Comparison of ENCODE assay signal across 18 cellular contexts in the genomic region with DNA sequence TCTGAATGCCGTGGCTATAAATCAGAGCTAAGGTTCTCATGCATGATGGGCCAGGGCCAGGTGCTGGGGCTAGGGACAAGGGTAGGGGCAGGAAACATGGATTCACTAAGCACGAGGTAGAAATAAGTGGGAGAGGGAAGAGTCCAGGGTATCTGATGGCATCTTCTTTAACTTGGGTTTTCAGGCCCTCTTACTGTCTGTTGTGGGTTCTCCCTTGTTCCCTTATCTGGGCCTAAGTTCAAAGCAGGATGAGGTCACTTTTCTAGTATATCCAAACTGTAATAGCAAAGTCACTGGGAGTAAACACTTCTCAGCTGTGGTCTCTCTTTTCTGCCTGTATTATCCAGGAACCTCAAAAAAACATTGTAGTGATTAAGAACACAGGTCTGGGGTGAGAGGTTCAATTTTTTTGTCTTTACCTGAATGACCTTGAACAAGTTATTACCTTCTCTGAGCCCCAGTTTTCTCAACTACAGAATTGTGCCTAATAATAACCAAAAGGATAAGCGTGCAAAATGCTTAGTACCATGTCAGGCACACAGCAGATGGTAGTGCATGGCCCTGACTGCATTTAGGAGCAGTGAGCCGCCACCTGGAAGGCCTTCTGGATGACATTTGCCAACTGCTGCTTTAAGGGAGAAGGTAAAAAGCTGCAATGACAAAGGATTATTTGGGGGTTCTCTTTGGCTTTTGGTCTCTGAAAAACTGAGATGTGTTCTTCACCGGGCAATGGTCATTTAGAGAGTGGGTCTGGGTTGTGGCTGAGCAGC. TPM values are rescaled to one million over a fixed set of nuclear protein-coding genes. Genes with fewer than 3 reads are reported as not detected.
A peak's percentile ranks its signal among the peaks of the same experiment; 100 is the strongest.
DNase-seq lines count a peak whose midpoint lies in the region; ATAC-seq and TF ChIP-seq lines count a peak whose summit lies in the region.
"Had no signal": no experiment of that assay in that cellular context is flagged by ENCODE, and none has a peak within 500 bp of the region (broad histone marks: within the 10 kb centered on the region; RNA-seq: fewer than 3 reads in every experiment).

No MANE protein-coding gene starts in this region.

- ATAC-seq in left cardiac atrium = peak; percentile 14 to 39
- ATAC-seq: activated naive CD4-positive, alpha-beta T cell treated with anti-CD3 and anti-CD28 coated beads, Interleukin-2, amount 50 U/mL, for 72 hours; natural killer cell had no signal

- no peaks in the 10 kb centered on the region for H3K9me3 Mint-ChIP-seq in osteocyte (ENCODE audit: unreplicated experiment)
- H3K9me3 Mint-ChIP-seq: activated naive CD4-positive, alpha-beta T cell treated with anti-CD3 and anti-CD28 coated beads, Interleukin-2, amount 50 U/mL, for 72 hours; natural killer cell had no signal

- peaks cover 11% of the 10 kb centered on the region for H3K36me3 Mint-ChIP-seq in osteocyte (ENCODE audit: unreplicated experiment)
- H3K36me3 Mint-ChIP-seq: activated naive CD4-positive, alpha-beta T cell treated with anti-CD3 and anti-CD28 coated beads, Interleukin-2, amount 50 U/mL, for 72 hours; natural killer cell had no signal

- H3K4me3 Mint-ChIP-seq in osteocyte (ENCODE audit: unreplicated experiment) = no peak overlapping the region
- H3K4me3 Mint-ChIP-seq: natural killer cell had no signal

- in situ Hi-C loops in KBM-7 (cut with MboI; ENCODE audit: low pct_unique_long_range_greater_than_20kb, low sequenced_read_pairs) = no loop called here

- DNase-seq in left cardiac atrium (no peak), cardiac septum (ENCODE audit: low spot score) (no peak), cardiac fibroblast (ENCODE audit: low read depth in 2 of 2) (peak; percentile 32 to 39), iris pigment epithelial cell (ENCODE audit: low read depth) (peak; percentile 87), NCI-H187 treated with DMSO at 0.1 percent for 48 hours (lab: John Stamatoyannopoulos, UW) (no peak), HUDEP-2 (lab: John Stamatoyannopoulos, UW; ENCODE audit: unreplicated experiment in 76 of 76) (no peak), osteocyte (ENCODE audit: extremely low spot score, unreplicated experiment) (no peak), KBM-7 (no peak)
- DNase-seq: activated CD8-positive, alpha-beta memory T cell treated with anti-CD3 and anti-CD28 coated beads, Interleukin-2, amount 50 U/mL, for 48 hours; central memory CD4-positive, alpha-beta T cell; natural killer cell; NCI-H1048; Peyer's patch; right lobe of liver; stimulated activated naive CD4-positive, alpha-beta T cell had no signal

- H3K4me3 ChIP-seq in cardiac fibroblast (replicated peaks in 1 of 2; ENCODE audit: low read depth in 2 of 2, low read length in 2 of 2) = no peak overlapping the region
- H3K4me3 ChIP-seq: Peyer's patch, right lobe of liver had no signal

- no peaks in the 10 kb centered on the region for H3K27me3 Mint-ChIP-seq in osteocyte (ENCODE audit: unreplicated experiment)

- intact Hi-C loops in left cardiac atrium (cut with DNase I) = loop anchor here (5.0 kb wide), 2 partner anchors 78 to 93 kb away; no protein-coding TSS in a partner anchor
- intact Hi-C loops in cardiac septum (cut with DNase I) = no loop called here

- H3K27ac Mint-ChIP-seq in osteocyte (ENCODE audit: unreplicated experiment) = no peak overlapping the region
- H3K27ac Mint-ChIP-seq: activated naive CD4-positive, alpha-beta T cell treated with anti-CD3 and anti-CD28 coated beads, Interleukin-2, amount 50 U/mL, for 72 hours; natural killer cell had no signal

- no peak for TF ChIP-seq CTCF in cardiac fibroblast (IDR thresholded peaks at IDR 0.05; ENCODE audit: low read depth, low read length)
- no peak for TF ChIP-seq CTCF in osteocyte (IDR thresholded peaks at IDR 0.05)

- peaks cover 7% of the 10 kb centered on the region for H3K4me1 Mint-ChIP-seq in osteocyte (ENCODE audit: unreplicated experiment)
- H3K4me1 Mint-ChIP-seq: natural killer cell had no signal

RNA-seq across cellular contexts. Expression of a gene that starts 53.6 kb away (rescaled TPM):
- total RNA-seq in left cardiac atrium (under 1 TPM in 1 of 2 donors, not detected in 1; 0.24 TPM), cardiac septum (not detected), osteocyte (0.35 TPM in 1 of 2 replicates, not detected in the other)
- total RNA-seq: activated naive CD4-positive, alpha-beta T cell treated with anti-CD3 and anti-CD28 coated beads, Interleukin-2, amount 50 U/mL, for 72 hours; endothelial cell of umbilical vein; liver; natural killer cell; Peyer's patch; right lobe of liver had no signal

RNA-seq across cellular contexts. Expression of a gene that starts 56.4 kb away (rescaled TPM):
- total RNA-seq in left cardiac atrium = 100 to 1,000 TPM in 1 of 2 donors, 10 to 100 TPM in 1; 75.0 to 139 TPM
- 101 TPM for total RNA-seq in cardiac septum
- 148 and 160 TPM in 2 replicates for total RNA-seq in osteocyte

Comparison
In these comparisons a context has a peak if more than half of its experiments do, and no peak if none do; other contexts are left out.
1. DNase-seq: peak in cardiac fibroblast (2 of 2) and iris pigment epithelial cell (single experiment); none in left cardiac atrium (single experiment), cardiac septum (single experiment), NCI-H187 treated with DMSO at 0.1 percent for 48 hours (single experiment), HUDEP-2 (0 of 76), osteocyte (single experiment) and KBM-7 (single experiment).